In the genomic region with DNA sequence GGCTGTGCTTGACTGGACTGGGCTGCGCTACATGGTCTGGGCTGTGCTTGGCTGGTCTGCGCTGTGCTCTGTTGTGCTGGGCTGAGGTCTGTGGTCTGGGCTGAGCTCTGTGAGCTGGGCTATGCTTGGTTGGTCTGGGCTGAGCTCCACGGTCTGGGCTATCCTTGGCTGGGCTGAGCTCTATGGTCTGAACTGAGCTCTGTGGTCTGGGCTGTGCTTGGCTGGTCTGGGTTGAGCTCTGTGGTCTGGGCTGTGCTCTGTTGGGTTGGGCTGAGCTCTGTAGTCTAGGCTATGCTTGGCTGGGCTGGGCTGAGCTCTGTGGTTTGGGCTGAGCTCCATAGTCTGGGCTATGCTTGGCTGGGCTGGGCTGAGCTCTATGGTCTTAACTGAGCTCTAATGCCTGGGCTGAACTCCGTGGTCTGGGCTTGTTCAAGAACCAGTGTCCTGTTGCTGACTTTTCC, we compare ENCODE assay signal across 8 cellular contexts.
A peak's percentile ranks its signal among the peaks of the same experiment; 100 is the strongest.
DNase-seq lines count a peak whose midpoint lies in the region; ATAC-seq and TF ChIP-seq lines count a peak whose summit lies in the region.

No MANE protein-coding gene starts in this region.

- no peaks in the 10 kb centered on the region; the same call in 1 of the 2 replicates for H4K20me1 ChIP-seq in SU-DHL-6 (ENCODE audit: low read depth, low read length)

- H3K9ac ChIP-seq in SU-DHL-6 (ENCODE audit: low read length) = no peak overlapping the region

- H3K27me3 Mint-ChIP-seq in activated naive CD4-positive, alpha-beta T cell treated with anti-CD3 and anti-CD28 coated beads, Interleukin-2, amount 10 ng/mL, durations not matched to agents 7 days and 5 days = no peaks in the 10 kb centered on the region

- H3K4me2 ChIP-seq in SU-DHL-6 (ENCODE audit: low read depth, low read length, poor library complexity, severe bottlenecking) = peak overlapping the region; percentile 26

- H3F3A ChIP-seq in SU-DHL-6 (ENCODE audit: insufficient read depth) = peaks cover 4% of the 10 kb centered on the region

- no peak overlapping the region for H3K27ac ChIP-seq in SU-DHL-6 (ENCODE audit: low read depth, low read length)

- H3K36me3 ChIP-seq in SU-DHL-6 (ENCODE audit: low read length) = no peaks in the 10 kb centered on the region

- no peaks in the 10 kb centered on the region for H3K9me3 ChIP-seq in SU-DHL-6 (ENCODE audit: insufficient read depth, low read length)

- no peaks in the 10 kb centered on the region for H3K9me3 Mint-ChIP-seq in activated naive CD4-positive, alpha-beta T cell treated with anti-CD3 and anti-CD28 coated beads, Interleukin-2, amount 10 ng/mL, durations not matched to agents 7 days and 5 days

- ATAC-seq in GM21367 (IDR thresholded peaks at IDR 0.05; ENCODE audit: unreplicated experiment) (peak; percentile 90), HG03558 (IDR thresholded peaks at IDR 0.05; ENCODE audit: extremely low read depth, unreplicated experiment) (peak; percentile 57), HG02840 (IDR thresholded peaks at IDR 0.05; ENCODE audit: low FRiP score, unreplicated experiment) (no peak)

- no peak overlapping the region for H3K4me3 ChIP-seq in SU-DHL-6 (ENCODE audit: insufficient read depth, low read length, poor library complexity, severe bottlenecking)

- no peaks in the 10 kb centered on the region for H3K4me1 Mint-ChIP-seq in activated naive CD4-positive, alpha-beta T cell treated with anti-CD3 and anti-CD28 coated beads, Interleukin-2, amount 10 ng/mL, durations not matched to agents 7 days and 5 days

- H3K9me2 ChIP-seq in SU-DHL-6 (replicated peaks; ENCODE audit: insufficient read depth, low read length) = no peaks in the 10 kb centered on the region

- DNase-seq in GM03348 (ENCODE audit: low spot score) (peak; percentile 92), iPS DF 19.7 (ENCODE audit: low read depth, low spot score) (peak; percentile 60), superior temporal gyrus (ENCODE audit: extremely low spot score) (no peak)
- no peak for DNase-seq in activated naive CD4-positive, alpha-beta T cell treated with anti-CD3 and anti-CD28 coated beads, Interleukin-2, amount 10 ng/mL, durations not matched to agents 7 days and 5 days

- no peaks in the 10 kb centered on the region for H3K79me2 ChIP-seq in SU-DHL-6 (ENCODE audit: insufficient read depth, low read length)

- no peak for TF ChIP-seq CTCF in SU-DHL-6 (IDR thresholded peaks at IDR 0.05; ENCODE audit: insufficient read depth, low read length, poor library complexity, severe bottlenecking)

- CTCF ChIA-PET in activated naive CD4-positive, alpha-beta T cell treated with anti-CD3 and anti-CD28 coated beads, Interleukin-2, amount 10 ng/mL, durations not matched to agents 7 days and 5 days (lab: Charles Lee) = interaction anchor here (0.6 to 0.9 kb wide), 2 partner anchors 307 to 381 kb away, joined by 3 read pairs; no protein-coding TSS in a partner anchor

- H2AFZ ChIP-seq in SU-DHL-6 (ENCODE audit: low read depth, low read length, severe bottlenecking) = no peak overlapping the region

- H3K27me3 ChIP-seq in SU-DHL-6 (ENCODE audit: low read length) = no peaks in the 10 kb centered on the region

- H3K4me3 Mint-ChIP-seq in activated naive CD4-positive, alpha-beta T cell treated with anti-CD3 and anti-CD28 coated beads, Interleukin-2, amount 10 ng/mL, durations not matched to agents 7 days and 5 days = no peak overlapping the region

- no peak overlapping the region for H3K27ac Mint-ChIP-seq in activated naive CD4-positive, alpha-beta T cell treated with anti-CD3 and anti-CD28 coated beads, Interleukin-2, amount 10 ng/mL, durations not matched to agents 7 days and 5 days

- no peaks in the 10 kb centered on the region for H3K36me3 Mint-ChIP-seq in activated naive CD4-positive, alpha-beta T cell treated with anti-CD3 and anti-CD28 coated beads, Interleukin-2, amount 10 ng/mL, durations not matched to agents 7 days and 5 days

Comparison
In these comparisons a context has a peak if more than half of its experiments do, and no peak if none do; other contexts are left out.
1. DNase-seq: peak in GM03348 (single experiment) and iPS DF 19.7 (single experiment); none in activated naive CD4-positive, alpha-beta T cell treated with anti-CD3 and anti-CD28 coated beads, Interleukin-2, amount 10 ng/mL, durations not matched to agents 7 days and 5 days (single experiment) and superior temporal gyrus (single experiment).